ENCODE assay signal across 14 cellular contexts in the genomic region with DNA sequence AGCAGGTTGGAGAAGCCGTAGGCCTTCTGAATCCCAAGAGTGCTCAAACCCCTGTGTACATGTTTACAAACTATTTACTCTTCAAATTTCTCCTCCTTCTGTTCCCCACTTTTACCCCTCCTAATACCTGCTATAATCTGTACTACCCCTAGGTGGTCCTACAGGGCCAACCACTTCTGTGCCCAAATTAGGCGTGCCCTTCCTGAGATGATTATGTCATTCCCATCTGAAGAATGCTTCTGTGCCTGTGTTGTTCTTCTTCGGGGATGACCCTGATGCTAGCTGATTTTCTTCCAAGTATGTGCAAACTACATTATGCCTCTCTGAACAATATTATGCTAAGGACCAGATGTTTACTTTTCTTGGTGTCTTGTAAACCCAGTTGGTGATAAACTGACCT. TPM values are rescaled to one million over a fixed set of nuclear protein-coding genes. Genes with fewer than 3 reads are reported as not detected.
DNase-seq lines count a peak whose midpoint lies in the region; ATAC-seq and TF ChIP-seq lines count a peak whose summit lies in the region.
"Had no signal": no experiment of that assay in that cellular context is flagged by ENCODE, and none has a peak within 500 bp of the region (broad histone marks: within the 10 kb centered on the region; RNA-seq: fewer than 3 reads in every experiment).

No MANE protein-coding gene starts in this region.

- H3K4me3 Mint-ChIP-seq in neural crest cell, result no peak overlapping the region
- H3K4me3 Mint-ChIP-seq: stimulated activated effector memory CD8-positive, alpha-beta T cell treated with anti-CD3 and anti-CD28 coated beads, Interleukin-12 subunit alpha, Interleukin-12 subunit beta, amount 100 ng/mL, for 72 hours had no signal

- H3K4me3 ChIP-seq in effector memory CD4-positive, alpha-beta T cell (ENCODE audit: insufficient read depth, low read depth, low read length, poor library complexity, severe bottlenecking), result no peak overlapping the region
- H3K4me3 ChIP-seq: adrenal gland, lower lobe of right lung, skin epidermis had no signal

- peak; percentile 57 for ATAC-seq in GM18907 (IDR thresholded peaks at IDR 0.05; ENCODE audit: unreplicated experiment)
- ATAC-seq: stimulated activated effector memory CD8-positive, alpha-beta T cell treated with anti-CD3 and anti-CD28 coated beads, Interleukin-12 subunit alpha, Interleukin-12 subunit beta, amount 100 ng/mL, for 72 hours had no signal

- DNase-seq in SK-N-DZ (ENCODE audit: low spot score) (peak; percentile 5), neural crest cell (ENCODE audit: low read depth, low spot score) (no peak), dermis blood vessel endothelial cell (no peak), kidney tubule cell (ENCODE audit: low spot score) (no peak), AML-193 (lab: John Stamatoyannopoulos, UW) (no peak)
- DNase-seq in effector memory CD4-positive, alpha-beta T cell, result no peak
- DNase-seq: activated CD8-positive, alpha-beta memory T cell treated with anti-CD3 and anti-CD28 coated beads for 24 hours; adrenal gland; lower lobe of right lung; RPMI8226 had no signal

- peak; percentile 1; the same call in 1 of the 2 replicates for TF ChIP-seq CTCF in LNCAP (IDR thresholded peaks at IDR 0.05)
- TF ChIP-seq CTCF in neural crest cell (conservative IDR thresholded peaks at IDR 0.05), result peak; percentile 43

- H3K36me3 ChIP-seq in effector memory CD4-positive, alpha-beta T cell (ENCODE audit: control insufficient read depth, insufficient read depth, low read length), result no peaks in the 10 kb centered on the region
- H3K36me3 ChIP-seq: adrenal gland, lower lobe of right lung had no signal

- no peaks in the 10 kb centered on the region for H3K4me1 ChIP-seq in effector memory CD4-positive, alpha-beta T cell (ENCODE audit: control insufficient read depth, insufficient read depth, low read length, poor library complexity, severe bottlenecking)
- H3K4me1 ChIP-seq: lower lobe of right lung had no signal

- H3K9me3 ChIP-seq in effector memory CD4-positive, alpha-beta T cell (ENCODE audit: control insufficient read depth, low read length), result no peaks in the 10 kb centered on the region
- H3K9me3 ChIP-seq: adrenal gland, lower lobe of right lung had no signal

- no peak overlapping the region for H3K27ac Mint-ChIP-seq in neural crest cell (ENCODE audit: unreplicated experiment)
- H3K27ac Mint-ChIP-seq: stimulated activated effector memory CD8-positive, alpha-beta T cell treated with anti-CD3 and anti-CD28 coated beads, Interleukin-12 subunit alpha, Interleukin-12 subunit beta, amount 100 ng/mL, for 72 hours had no signal

- H3K9me3 Mint-ChIP-seq in neural crest cell, result no peaks in the 10 kb centered on the region
- H3K9me3 Mint-ChIP-seq: stimulated activated effector memory CD8-positive, alpha-beta T cell treated with anti-CD3 and anti-CD28 coated beads, Interleukin-12 subunit alpha, Interleukin-12 subunit beta, amount 100 ng/mL, for 72 hours had no signal

- H3K36me3 Mint-ChIP-seq in neural crest cell (ENCODE audit: low read depth), result no peaks in the 10 kb centered on the region
- H3K36me3 Mint-ChIP-seq: stimulated activated effector memory CD8-positive, alpha-beta T cell treated with anti-CD3 and anti-CD28 coated beads, Interleukin-12 subunit alpha, Interleukin-12 subunit beta, amount 100 ng/mL, for 72 hours had no signal

- H3K27me3 Mint-ChIP-seq in neural crest cell (ENCODE audit: low read depth), result no peaks in the 10 kb centered on the region

- no peak overlapping the region for H3K27ac ChIP-seq in effector memory CD4-positive, alpha-beta T cell (ENCODE audit: insufficient read depth, low read length, poor library complexity, severe bottlenecking)
- H3K27ac ChIP-seq: adrenal gland, lower lobe of right lung had no signal

- no peaks in the 10 kb centered on the region for H3K4me1 Mint-ChIP-seq in neural crest cell
- H3K4me1 Mint-ChIP-seq: stimulated activated effector memory CD8-positive, alpha-beta T cell treated with anti-CD3 and anti-CD28 coated beads, Interleukin-12 subunit alpha, Interleukin-12 subunit beta, amount 100 ng/mL, for 72 hours had no signal

- no peaks in the 10 kb centered on the region for H3K27me3 ChIP-seq in effector memory CD4-positive, alpha-beta T cell (replicated peaks; ENCODE audit: control insufficient read depth, insufficient read depth, low read length, poor library complexity, severe bottlenecking)
- H3K27me3 ChIP-seq: adrenal gland had no signal

RNA-seq across cellular contexts. Expression of a gene that starts 20.5 kb away (rescaled TPM):
- not detected in 2 replicates for polyA plus RNA-seq in SK-N-DZ (2014; cell fraction: cytosol; rRNA removed)
- polyA plus RNA-seq in SK-N-DZ (2014; cell fraction: nucleus; rRNA removed), result not detected in 2 replicates
- not detected in 2 replicates for total RNA-seq in neural crest cell
- not detected in 2 replicates for total RNA-seq in dermis blood vessel endothelial cell
